10 cellular contexts compared by ENCODE assay signal in the genomic region with DNA sequence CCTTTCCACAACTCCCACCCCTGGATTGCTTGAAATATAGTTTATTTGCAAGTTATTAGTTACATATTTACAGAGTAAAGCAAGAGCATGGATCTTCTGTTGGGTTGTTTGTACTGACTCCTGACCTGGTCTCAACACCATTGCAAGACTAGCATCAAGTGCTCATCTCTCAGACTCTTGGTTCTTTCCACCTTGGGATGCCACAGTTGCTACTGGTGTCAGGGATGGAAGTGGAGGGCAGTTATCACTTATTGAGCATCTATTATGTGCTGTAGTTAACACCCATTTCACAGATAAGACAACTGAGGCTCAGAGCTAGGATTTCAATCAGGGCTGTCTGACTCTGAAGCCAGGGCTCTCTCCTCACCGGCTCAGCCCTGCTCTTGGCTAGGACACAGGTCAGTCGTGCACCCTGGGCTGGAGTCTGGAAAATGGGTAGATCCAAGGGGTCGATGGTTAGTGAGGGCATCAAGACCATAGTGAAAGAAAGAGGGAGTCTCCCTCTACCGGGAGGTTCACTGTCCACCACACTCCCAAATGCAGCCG. TPM values are rescaled to one million over a fixed set of nuclear protein-coding genes. Genes with fewer than 3 reads are reported as not detected.
A peak's percentile ranks its signal among the peaks of the same experiment; 100 is the strongest.
DNase-seq lines count a peak whose midpoint lies in the region; ATAC-seq, FAIRE-seq and TF ChIP-seq lines count a peak whose summit lies in the region.
"Had no signal": no experiment of that assay in that cellular context is flagged by ENCODE, and none has a peak within 500 bp of the region (broad histone marks: within the 10 kb centered on the region; RNA-seq: fewer than 3 reads in every experiment).

No MANE protein-coding gene starts in this region.

- H3K4me3 ChIP-seq in ACC112 (ENCODE audit: low read depth, low read length) (peak overlapping the region; percentile 73), HUES48 (ENCODE audit: low read depth, low read length) (peak overlapping the region; percentile 55)

- no peak for FAIRE-seq in H54 (lab: Jason Lieb, UNC)

- intact Hi-C loops in dendritic cell treated with granulocyte-macrophage colony-stimulating factor and Interleukin-4, amounts not matched to agents 40 ng/mL and 50 ng/mL, for 4 days (cut with micrococcal nuclease): loop anchor here (2.0 to 5.0 kb wide), 2 partner anchors 15 to 86 kb away; no protein-coding TSS in a partner anchor

- H3K4me3 Mint-ChIP-seq in dendritic cell treated with granulocyte-macrophage colony-stimulating factor and Interleukin-4, amounts not matched to agents 40 ng/mL and 50 ng/mL, for 4 days: peak overlapping the region; percentile 62
- peak overlapping the region in 6 of 8 donors; percentile 16 to 66 (median 35) for H3K4me3 Mint-ChIP-seq in naive B cell

- TF ChIP-seq POLR2A in H54 (IDR thresholded peaks at IDR 0.05; ENCODE audit: low read depth, low read length): no peak

- no peak overlapping the region for H2AFZ ChIP-seq in ACC112 (ENCODE audit: low read length, unreplicated experiment)

- no peak for ATAC-seq in naive B cell (ENCODE audit: low read depth in 2 of 2)

- H3K27me3 ChIP-seq in ACC112 (ENCODE audit: insufficient read depth, low read length) (peaks cover 3% of the 10 kb centered on the region; the same call in 1 of the 2 replicates), HUES48 (ENCODE audit: control insufficient read depth, insufficient read depth, low read length) (peaks cover 29% of the 10 kb centered on the region)

- H3K27me3 Mint-ChIP-seq in dendritic cell treated with granulocyte-macrophage colony-stimulating factor and Interleukin-4, amounts not matched to agents 40 ng/mL and 50 ng/mL, for 4 days: peaks cover 71% of the 10 kb centered on the region
- peaks cover 27 to 73% (median 73%) of the 10 kb centered on the region in 3 donors for H3K27me3 Mint-ChIP-seq in naive B cell

- H3K27ac ChIP-seq in ACC112 (ENCODE audit: low read depth, low read length) (no peak overlapping the region), HUES48 (ENCODE audit: low read depth, low read length) (no peak overlapping the region)

- H3K36me3 ChIP-seq in ACC112 (ENCODE audit: insufficient read depth, low read length) (no peaks in the 10 kb centered on the region), HUES48 (ENCODE audit: control insufficient read depth, insufficient read depth, low read length) (no peaks in the 10 kb centered on the region)

- DNase-seq in naive B cell (no peak), NCI-H524 (lab: John Stamatoyannopoulos, UW) (no peak), SK-N-DZ (ENCODE audit: low spot score) (no peak), H54 (ENCODE audit: insufficient read length, low spot score) (no peak), NCI-H774 (lab: John Stamatoyannopoulos, UW) (no peak)
- DNase-seq: SHP77 treated with DMSO at 0.1 percent for 48 hours had no signal

- H3K9ac ChIP-seq in HUES48 (ENCODE audit: low read depth, low read length): 0 out of 2 replicates have a peak overlapping the region, but pooled peaks have one; percentile 11

- no peaks in the 10 kb centered on the region for H3K9me3 Mint-ChIP-seq in dendritic cell treated with granulocyte-macrophage colony-stimulating factor and Interleukin-4, amounts not matched to agents 40 ng/mL and 50 ng/mL, for 4 days
- H3K9me3 Mint-ChIP-seq in naive B cell: peaks cover 0 to 14% (median 6%) of the 10 kb centered on the region in 7 donors

- H3K4me1 Mint-ChIP-seq in dendritic cell treated with granulocyte-macrophage colony-stimulating factor and Interleukin-4, amounts not matched to agents 40 ng/mL and 50 ng/mL, for 4 days (ENCODE audit: low read depth): peaks cover 73% of the 10 kb centered on the region
- H3K4me1 Mint-ChIP-seq in naive B cell: peaks cover 8 to 15% (median 12%) of the 10 kb centered on the region in 3 donors

- H3K36me3 Mint-ChIP-seq in dendritic cell treated with granulocyte-macrophage colony-stimulating factor and Interleukin-4, amounts not matched to agents 40 ng/mL and 50 ng/mL, for 4 days (ENCODE audit: low read depth): no peaks in the 10 kb centered on the region
- H3K36me3 Mint-ChIP-seq in naive B cell: peaks cover 5 to 17% of the 10 kb centered on the region in 2 donors
- H3K36me3 Mint-ChIP-seq: IgD-negative memory B cell had no signal

- no peaks in the 10 kb centered on the region for H3K79me2 ChIP-seq in ACC112 (ENCODE audit: control insufficient read depth, insufficient read depth, low read length, unreplicated experiment)

- no peak overlapping the region for H3K27ac Mint-ChIP-seq in dendritic cell treated with granulocyte-macrophage colony-stimulating factor and Interleukin-4, amounts not matched to agents 40 ng/mL and 50 ng/mL, for 4 days
- H3K27ac Mint-ChIP-seq in naive B cell: peak overlapping the region in 1 of 6 donors; percentile 85
- H3K27ac Mint-ChIP-seq: IgD-negative memory B cell had no signal

- H3K4me1 ChIP-seq in ACC112 (ENCODE audit: control insufficient read depth, insufficient read depth, low read length, unreplicated experiment): peaks cover 14% of the 10 kb centered on the region
- H3K4me1 ChIP-seq in HUES48 (ENCODE audit: control insufficient read depth, insufficient read depth, low read length): peaks cover 8% of the 10 kb centered on the region; the same call in 1 of the 2 replicates

- peaks cover 10% of the 10 kb centered on the region; the same call in 1 of the 2 replicates for H3K9me3 ChIP-seq in HUES48 (ENCODE audit: control insufficient read depth, insufficient read depth, low read length)

RNA-seq across cellular contexts. Expression of gene ADAMTS14, which starts 0.6 kb away (rescaled TPM):
- not detected for polyA plus RNA-seq in naive B cell (ENCODE audit: low read depth in 6 of 6)
- 0.19 TPM in 1 of 2 replicates, not detected in the other for polyA plus RNA-seq in SK-N-DZ (2014; cell fraction: cytosol; rRNA removed)
- 0.38 and 0.44 TPM in 2 replicates for polyA plus RNA-seq in SK-N-DZ (2014; cell fraction: nucleus; rRNA removed)
- polyA plus RNA-seq: IgD-negative memory B cell had no signal
